ENCODE assay signal across 22 cellular contexts in the genomic region with DNA sequence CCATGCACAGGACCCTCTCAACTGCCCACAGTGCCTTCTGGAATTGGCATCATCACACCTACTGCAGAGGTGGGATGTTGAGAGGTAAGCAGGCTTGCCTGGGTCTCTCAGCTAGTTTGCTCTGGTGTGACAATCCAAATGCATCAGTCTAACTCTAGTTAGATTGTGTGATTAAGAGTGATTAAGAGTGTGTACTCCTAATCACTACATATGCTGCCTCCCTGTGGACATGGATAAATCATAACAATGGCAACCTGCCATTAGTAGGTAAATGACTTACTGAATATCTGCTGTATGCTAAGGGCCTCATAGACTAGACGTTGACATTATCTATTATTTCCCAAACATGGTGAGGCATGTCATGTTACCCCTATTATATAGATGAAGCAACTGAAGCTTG.
"Had no signal": no experiment of that assay in that cellular context is flagged by ENCODE, and none has a peak within 500 bp of the region (broad histone marks: within the 10 kb centered on the region; RNA-seq: fewer than 3 reads in every experiment).

No MANE protein-coding gene starts in this region.

- H3K4me3 ChIP-seq: adrenal gland, colonic mucosa, dorsolateral prefrontal cortex, gastroesophageal sphincter, transverse colon had no signal

- DNase-seq: activated CD4-positive, alpha-beta T cell treated with anti-CD3 and anti-CD28 coated beads for 1 hour; activated CD8-positive, alpha-beta memory T cell treated with anti-CD3 and anti-CD28 coated beads for 24 hours; activated CD8-positive, alpha-beta memory T cell treated with anti-CD3 and anti-CD28 coated beads, Interleukin-2, amount 50 U/mL, for 4 hours; activated naive CD4-positive, alpha-beta T cell; activated T-cell treated with anti-CD3 and anti-CD28 coated beads, Interleukin-2, amount 50 U/mL, for 24 hours; adrenal gland; colonic mucosa; dorsolateral prefrontal cortex; effector memory CD8-positive, alpha-beta T cell; head of caudate nucleus; hypothalamus; left cardiac atrium; stimulated activated CD4-positive, alpha-beta T cell treated with anti-CD3 and anti-CD28 coated beads, Interleukin-2, amount 100 ng/mL, for 48 hours; stimulated activated CD8-positive, alpha-beta memory T cell treated with anti-CD3 and anti-CD28 coated beads, Interleukin-4, amount 100 ng/mL, for 48 hours; stimulated activated naive B cell treated with anti-CD40 and anti-IgM and Interleukin-4, amounts not matched to agents 10 μg/mL and 1 μg/mL and 100 μg/mL, for 72 hours; transverse colon had no signal

- H3K27me3 ChIP-seq: adrenal gland, colonic mucosa, gastroesophageal sphincter, transverse colon had no signal

- H3K9me3 ChIP-seq: adrenal gland, colonic mucosa, gastroesophageal sphincter, transverse colon had no signal

- H3K27ac ChIP-seq: adrenal gland, colonic mucosa, dorsolateral prefrontal cortex, gastroesophageal sphincter, transverse colon had no signal

- ATAC-seq: effector memory CD8-positive, alpha-beta T cell; gastroesophageal sphincter; left cardiac atrium; natural killer cell treated with Interleukin-12 subunit alpha and Interleukin-12 subunit beta and Interleukin-15 and Interleukin-18, amount 100 ng/mL, for 72 hours; stimulated activated naive B cell treated with anti-CD40 and anti-IgM and Interleukin-4, amounts not matched to agents 10 μg/mL and 1 μg/mL and 100 μg/mL, for 72 hours had no signal

- H3K4me1 ChIP-seq: adrenal gland, colonic mucosa, gastroesophageal sphincter, transverse colon had no signal

- H3K36me3 ChIP-seq: adrenal gland, colonic mucosa, gastroesophageal sphincter, transverse colon had no signal

- FAIRE-seq: astrocyte, endothelial cell of umbilical vein, islet of Langerhans, urothelium cell line had no signal
